In the genomic region with DNA sequence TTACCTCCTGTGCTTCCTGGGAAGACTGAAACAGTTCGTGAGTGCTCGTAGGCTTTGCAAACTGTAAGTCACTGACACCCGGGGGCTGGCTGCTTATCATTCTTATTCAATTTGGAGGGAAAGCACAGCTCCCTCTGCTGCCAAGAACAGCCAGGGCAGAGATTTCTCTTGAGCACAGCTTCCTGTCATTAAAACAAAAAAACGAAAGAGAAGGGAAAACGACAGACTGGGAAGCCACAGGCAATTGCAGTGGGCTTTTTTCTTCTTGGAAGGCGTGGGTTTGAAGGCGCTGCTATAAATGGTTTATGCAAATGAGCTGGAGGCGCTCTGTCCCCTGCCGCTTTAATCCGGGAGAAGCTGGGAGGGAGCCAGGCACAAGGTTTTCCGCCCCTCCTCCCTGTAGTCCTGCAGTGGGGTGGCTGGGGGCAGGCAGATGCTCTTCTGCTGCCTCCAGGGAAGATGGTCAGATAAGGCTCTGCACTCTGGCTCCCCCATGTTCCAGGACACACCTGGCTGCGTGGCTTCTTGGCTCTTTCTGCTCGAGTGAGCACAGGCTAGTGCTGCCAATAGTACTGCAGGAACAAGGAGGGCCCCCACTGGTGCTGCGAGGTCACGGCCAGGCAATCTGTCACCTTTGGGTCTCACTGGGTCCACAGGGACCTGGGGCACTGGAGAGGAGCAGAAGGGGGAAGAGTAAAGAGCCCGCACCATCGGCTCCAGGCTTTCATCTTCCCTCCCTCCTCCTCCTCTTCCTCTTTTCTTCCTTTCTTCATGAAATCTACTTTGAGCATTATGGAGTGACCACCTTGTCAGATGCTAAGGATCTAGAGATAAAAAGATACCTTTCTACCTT, we compare ENCODE assay signal across 8 cellular contexts. TPM values are rescaled to one million over a fixed set of nuclear protein-coding genes. Genes with fewer than 3 reads are reported as not detected.
DNase-seq lines count a peak whose midpoint lies in the region; ATAC-seq and TF ChIP-seq lines count a peak whose summit lies in the region.

No MANE protein-coding gene starts in this region.

- H3K27ac ChIP-seq in muscle layer of duodenum (ENCODE audit: low read length) = no peak overlapping the region
- peak overlapping the region in 2 of 4 donors; percentile 1 to 34 for H3K27ac ChIP-seq in transverse colon

- intact Hi-C loops in transverse colon (cut with DNase I; ENCODE audit: low total_unique reads) = no loop called here

- peak overlapping the region; percentile 39 for H3K4me3 Mint-ChIP-seq in activated CD4-positive, alpha-beta T cell treated with anti-CD3 and anti-CD28 coated beads, Interleukin-2, amount 10 ng/mL, durations not matched to agents 7 days and 5 days

- POLR2A ChIA-PET in activated CD4-positive, alpha-beta T cell treated with anti-CD3 and anti-CD28 coated beads, Interleukin-2, amount 10 ng/mL, durations not matched to agents 7 days and 5 days (lab: Charles Lee) = interaction anchor here (0.8 kb wide), 1 partner anchor 43 kb away, joined by 3 read pairs; no protein-coding TSS in a partner anchor

- no peak overlapping the region for H3K27ac Mint-ChIP-seq in activated CD4-positive, alpha-beta T cell treated with anti-CD3 and anti-CD28 coated beads, Interleukin-2, amount 10 ng/mL, durations not matched to agents 7 days and 5 days

- TF ChIP-seq CTCF in epithelial cell of esophagus (IDR thresholded peaks at IDR 0.05; ENCODE audit: insufficient read depth, low read depth, low read length, missing control alignments) (peak; percentile 44), transverse colon (IDR thresholded peaks at IDR 0.05) (peak; percentile 13 to 37 (median 31))

- no peaks in the 10 kb centered on the region for H3K9me3 ChIP-seq in muscle layer of duodenum (ENCODE audit: control insufficient read depth in 1 of 2, low read length in 2 of 2)
- no peaks in the 10 kb centered on the region for H3K9me3 ChIP-seq in transverse colon

- no peaks in the 10 kb centered on the region for H3K9me3 Mint-ChIP-seq in activated CD4-positive, alpha-beta T cell treated with anti-CD3 and anti-CD28 coated beads, Interleukin-2, amount 10 ng/mL, durations not matched to agents 7 days and 5 days

- no peak for TF ChIP-seq EP300 in transverse colon (IDR thresholded peaks at IDR 0.05; ENCODE audit: low read depth)

- no peaks in the 10 kb centered on the region for H3K27me3 ChIP-seq in muscle layer of duodenum (ENCODE audit: low read depth, low read length)
- peaks cover 5% of the 10 kb centered on the region for H3K27me3 ChIP-seq in transverse colon

- WGBS in transverse colon (ENCODE audit: low coverage in 1 of 2), 2 donors = 11 to 23% methylated on average over 4 to 17 of the region's 17 CpGs

- H3K4me1 ChIP-seq in muscle layer of duodenum (ENCODE audit: control insufficient read depth in 1 of 2, insufficient read depth in 2 of 2, low read length in 2 of 2) (peaks cover 6 to 14% of the 10 kb centered on the region in 2 donors), transverse colon (peaks cover 11 to 29% (median 21%) of the 10 kb centered on the region in 4 donors)

- in situ Hi-C loops in transverse colon (cut with MboI; ENCODE audit: low pct_ligation_motif_present in 1 of 4, low pct_unique_long_range_greater_than_20kb in 1 of 4, low sequenced_read_pairs in 3 of 4) = no loop called here

- H3K4me3 ChIP-seq in epithelial cell of esophagus (ENCODE audit: low read length) (no peak overlapping the region), muscle layer of duodenum (ENCODE audit: low read depth in 1 of 2, low read length in 2 of 2) (peak overlapping the region; percentile 50 to 59), transverse colon (peak overlapping the region; percentile 11 to 44 (median 17))

- peak; percentile 41 for ATAC-seq in GM18498 (IDR thresholded peaks at IDR 0.05; ENCODE audit: unreplicated experiment)
- ATAC-seq in HG03520 (IDR thresholded peaks at IDR 0.05; ENCODE audit: unreplicated experiment) = no peak

- H3K36me3 Mint-ChIP-seq in activated CD4-positive, alpha-beta T cell treated with anti-CD3 and anti-CD28 coated beads, Interleukin-2, amount 10 ng/mL, durations not matched to agents 7 days and 5 days (ENCODE audit: low read depth) = no peaks in the 10 kb centered on the region

- peaks cover 13% of the 10 kb centered on the region for H3K4me1 Mint-ChIP-seq in activated CD4-positive, alpha-beta T cell treated with anti-CD3 and anti-CD28 coated beads, Interleukin-2, amount 10 ng/mL, durations not matched to agents 7 days and 5 days

- CTCF ChIA-PET in activated CD4-positive, alpha-beta T cell treated with anti-CD3 and anti-CD28 coated beads, Interleukin-2, amount 10 ng/mL, durations not matched to agents 7 days and 5 days (lab: Charles Lee) = interaction anchor here (0.6 to 2.0 kb wide), 3 partner anchors 22 to 1369 kb away, joined by 3 to 7 read pairs (median 4); no protein-coding TSS in a partner anchor

- peak; percentile 6 for DNase-seq in AG08396 (ENCODE audit: low spot score)
- DNase-seq in NCI-H2081 treated with DMSO at 0.1 percent for 48 hours (lab: John Stamatoyannopoulos, UW) = peak; percentile 21
- DNase-seq in activated CD4-positive, alpha-beta T cell treated with anti-CD3 and anti-CD28 coated beads, Interleukin-2, amount 10 ng/mL, durations not matched to agents 7 days and 5 days = peak; percentile 43
- DNase-seq in epithelial cell of esophagus (ENCODE audit: low read depth) = peak; percentile 34
- DNase-seq in transverse colon = peak; percentile 41

- H3K27me3 Mint-ChIP-seq in activated CD4-positive, alpha-beta T cell treated with anti-CD3 and anti-CD28 coated beads, Interleukin-2, amount 10 ng/mL, durations not matched to agents 7 days and 5 days = peaks cover 14% of the 10 kb centered on the region

- H3K36me3 ChIP-seq in muscle layer of duodenum (ENCODE audit: control insufficient read depth in 1 of 2, insufficient read depth in 2 of 2, low read length in 2 of 2) (no peaks in the 10 kb centered on the region), transverse colon (no peaks in the 10 kb centered on the region)

- TF ChIP-seq POLR2A in transverse colon (IDR thresholded peaks at IDR 0.05) = no peak

RNA-seq across cellular contexts. Expression of gene NEURL1, which starts 49.5 kb away (rescaled TPM):
- total RNA-seq in activated CD4-positive, alpha-beta T cell treated with anti-CD3 and anti-CD28 coated beads, Interleukin-2, amount 10 ng/mL, durations not matched to agents 7 days and 5 days = 1 to 10 TPM; 1.1 to 1.6 TPM
- 100 to 1,000 TPM in 1 of 4 donors, 10 to 100 TPM in 3; 36.7 to 177 (median 55.8) TPM for total RNA-seq in transverse colon

Comparison
In these comparisons a context has a peak if more than half of its experiments do, and no peak if none do; other contexts are left out.
1. RNA of gene NEURL1, which starts 49.5 kb away (total RNA-seq): 36.7 to 177 TPM in transverse colon; 1.1 to 1.6 TPM in activated CD4-positive, alpha-beta T cell treated with anti-CD3 and anti-CD28 coated beads, Interleukin-2, amount 10 ng/mL, durations not matched to agents 7 days and 5 days; every median in the first group is over 10 times any median in the second.
2. Peak in every context shown above with its lines, with median percentiles within 50 percentile points of each other: DNase-seq.